In genomic region chr7:143408686-143409551, GRCh38 we compare ENCODE assay signal across 8 cellular contexts. TPM values are rescaled to one million over a fixed set of nuclear protein-coding genes. Genes with fewer than 3 reads are reported as not detected.
A peak's percentile ranks its signal among the peaks of the same experiment; 100 is the strongest.
DNase-seq lines count a peak whose midpoint lies in the region; TF ChIP-seq lines count a peak whose summit lies in the region.

EPHA1 (minus strand) TSS chr7:143408856; CDS start chr7:143408805, 51 bp downstream.

- H3K27ac ChIP-seq in iPS DF 6.9 (ENCODE audit: low read length) (no peak within 1 kb of the TSS), testis (no peak within 1 kb of the TSS)

- no peak for TF ChIP-seq POLR2A in testis (IDR thresholded peaks at IDR 0.05)

- peak; percentile 51 for DNase-seq in DMS 273 (lab: John Stamatoyannopoulos, UW; ENCODE audit: unreplicated experiment)
- DNase-seq in DMS 273 treated with DMSO at 0.1 percent for 48 hours (lab: John Stamatoyannopoulos, UW) = no peak
- DNase-seq in NCI-H345 treated with DMSO at 0.1 percent for 48 hours (lab: John Stamatoyannopoulos, UW; ENCODE audit: unreplicated experiment) = peak; percentile 51
- DNase-seq in activated naive CD4-positive, alpha-beta T cell treated with anti-CD3 and anti-CD28 coated beads, Interleukin-2, amount 50 U/mL, for 16 hours = peak; percentile 45
- DNase-seq in iPS DF 6.9 (ENCODE audit: low read depth, low spot score) = peak; percentile 77
- DNase-seq in stimulated activated CD4-positive, alpha-beta T cell treated with anti-CD3 and anti-CD28 coated beads, Interleukin-2, amount 100 ng/mL, for 4 hours (ENCODE audit: low read depth) = peak; percentile 38
- no peak for DNase-seq in testis
- no peak for DNase-seq in GM10248 (ENCODE audit: extremely low spot score)

- TF ChIP-seq CTCF in testis (IDR thresholded peaks at IDR 0.05) (no peak), GM10248 (IDR thresholded peaks at IDR 0.05; ENCODE audit: control extremely low read depth, extremely low read depth, low read depth, missing control alignments) (no peak)

- peaks cover 9% of the 10 kb centered on the region; the same call in 1 of the 2 replicates for H3K36me3 ChIP-seq in iPS DF 6.9 (ENCODE audit: control insufficient read depth, insufficient read depth, low read length)
- no peaks in the 10 kb centered on the region for H3K36me3 ChIP-seq in testis (ENCODE audit: low read depth, missing control alignments)

- H3K4me1 ChIP-seq in iPS DF 6.9 (ENCODE audit: control insufficient read depth, insufficient read depth, low read length) = peaks cover 20% of the 10 kb centered on the region
- peaks cover 7% of the 10 kb centered on the region for H3K4me1 ChIP-seq in testis

- intact Hi-C loops in testis (cut with DNase I; ENCODE audit: low total_unique reads) = no loop called here

- WGBS in iPS DF 6.9 (ENCODE audit: insufficient coverage, insufficient read length) = no CpG with 5 or more reads among the region's 39 CpGs
- whole genome bisulfite sequencing in testis, 2 donors = 15% methylated on average over 15 to 36 of the region's 39 CpGs

- CTCF ChIA-PET in GM10248 (lab: Yijun Ruan, JAX) = interaction anchor here (1.3 to 7.5 kb wide), 4 partner anchors 7 to 194 kb away, joined by 3 to 63 read pairs (median 9); no protein-coding TSS in a partner anchor

- POLR2A ChIA-PET in GM10248 (lab: Yijun Ruan, JAX) = interaction anchor here (0.5 kb wide), 1 partner anchor 16 kb away, joined by 4 read pairs; no protein-coding TSS in a partner anchor

- H3K9me3 ChIP-seq in iPS DF 6.9 (ENCODE audit: control insufficient read depth, insufficient read depth, low read length) = no peaks in the 10 kb centered on the region
- H3K9me3 ChIP-seq in testis = no peaks in the 10 kb centered on the region

- H3K4me3 ChIP-seq in iPS DF 6.9 (ENCODE audit: low read length) (peak within 1 kb of the TSS; percentile 74), testis (peak within 1 kb of the TSS in 1 of 2 donors; percentile 18)

- H3K27me3 ChIP-seq in iPS DF 6.9 (ENCODE audit: control insufficient read depth, insufficient read depth, low read length) = no peaks in the 10 kb centered on the region
- no peaks in the 10 kb centered on the region for H3K27me3 ChIP-seq in testis

RNA-seq across cellular contexts. Expression of gene EPHA1, which starts in this region (rescaled TPM):
- 1 to 10 TPM; 5.9 to 8.5 TPM for total RNA-seq in testis
- 9.8 TPM for polyA plus RNA-seq in testis (ENCODE audit: insufficient read depth, low read depth, low replicate concordance)

Comparison
In these comparisons a context has a peak if more than half of its experiments do, and no peak if none do; other contexts are left out.
1. DNase-seq: peak in DMS 273 (single experiment), NCI-H345 treated with DMSO at 0.1 percent for 48 hours (single experiment), activated naive CD4-positive, alpha-beta T cell treated with anti-CD3 and anti-CD28 coated beads, Interleukin-2, amount 50 U/mL, for 16 hours (single experiment), iPS DF 6.9 (single experiment) and stimulated activated CD4-positive, alpha-beta T cell treated with anti-CD3 and anti-CD28 coated beads, Interleukin-2, amount 100 ng/mL, for 4 hours (single experiment); none in DMS 273 treated with DMSO at 0.1 percent for 48 hours (single experiment), testis (single experiment) and GM10248 (single experiment).